ENCODE assay signal across 8 cellular contexts in the genomic region with DNA sequence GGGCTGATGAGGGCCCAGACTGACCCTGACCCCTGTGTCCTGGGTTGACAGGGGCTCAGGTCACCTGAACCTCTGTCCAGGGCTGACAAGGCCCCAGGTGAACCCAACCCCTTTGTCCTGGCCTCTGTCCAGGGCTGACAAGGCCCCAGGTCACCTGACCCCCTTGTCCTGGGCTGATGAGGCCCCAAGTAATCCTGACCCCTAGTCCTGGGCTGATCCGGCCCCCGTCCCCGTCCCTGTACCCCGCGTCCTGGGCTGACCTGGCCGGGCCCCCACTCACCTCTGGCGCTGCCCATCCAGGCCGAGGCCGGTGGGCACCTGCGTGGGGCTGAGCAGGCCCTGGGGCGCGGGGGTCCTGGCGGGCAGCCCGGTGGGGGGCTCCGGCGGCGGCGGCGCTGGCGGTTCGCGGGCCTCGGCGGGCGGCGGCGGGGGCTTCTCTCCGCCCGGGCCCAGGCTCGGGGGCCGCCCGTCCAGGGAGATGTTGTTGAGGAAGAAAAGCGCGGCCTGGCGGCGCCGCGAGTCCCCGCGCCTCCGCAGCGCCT. TPM values are rescaled to one million over a fixed set of nuclear protein-coding genes. Genes with fewer than 3 reads are reported as not detected.
DNase-seq lines count a peak whose midpoint lies in the region; ATAC-seq and TF ChIP-seq lines count a peak whose summit lies in the region.

No MANE protein-coding gene starts in this region.

- DNase-seq in chondrocyte (ENCODE audit: low spot score): no peak
- no peak for DNase-seq in natural killer cell
- no peak for DNase-seq in dedifferentiated amniotic fluid mesenchymal stem cell (ENCODE audit: extremely low spot score)
- no peak for DNase-seq in middle frontal gyrus (ENCODE audit: extremely low spot score, low spot score)

- no peaks in the 10 kb centered on the region for H3K36me3 Mint-ChIP-seq in chondrocyte (ENCODE audit: low read depth)
- H3K36me3 Mint-ChIP-seq in natural killer cell: no peaks in the 10 kb centered on the region

- TF ChIP-seq CTCF in chondrocyte (IDR thresholded peaks at IDR 0.05) (no peak), natural killer cell (IDR thresholded peaks at IDR 0.05) (no peak)

- peaks cover 11% of the 10 kb centered on the region for H3K4me1 Mint-ChIP-seq in chondrocyte (ENCODE audit: low read depth)
- peaks cover 10 to 35% of the 10 kb centered on the region in 2 donors for H3K4me1 Mint-ChIP-seq in natural killer cell

- intact Hi-C loops in natural killer cell (cut with micrococcal nuclease): no loop called here

- H3K4me3 Mint-ChIP-seq in chondrocyte (ENCODE audit: unreplicated experiment) (peak overlapping the region; percentile 65), natural killer cell (peak overlapping the region; percentile 56)

- ATAC-seq in GM18867 (IDR thresholded peaks at IDR 0.05; ENCODE audit: unreplicated experiment): peak; percentile 20
- ATAC-seq in HG03565 (IDR thresholded peaks at IDR 0.05; ENCODE audit: unreplicated experiment): peak; percentile 0
- no peak for ATAC-seq in natural killer cell
- ATAC-seq in HG02884 (IDR thresholded peaks at IDR 0.05; ENCODE audit: unreplicated experiment): no peak
- no peak for ATAC-seq in HG03139 (IDR thresholded peaks at IDR 0.05; ENCODE audit: unreplicated experiment)

- H3K27ac Mint-ChIP-seq in chondrocyte (ENCODE audit: unreplicated experiment) (no peak overlapping the region), natural killer cell (peak overlapping the region in 1 of 2 donors; percentile 84)

- no peaks in the 10 kb centered on the region for H3K9me3 Mint-ChIP-seq in chondrocyte (ENCODE audit: low read depth)
- no peaks in the 10 kb centered on the region for H3K9me3 Mint-ChIP-seq in natural killer cell

- H3K27me3 Mint-ChIP-seq in chondrocyte (ENCODE audit: low read depth): no peaks in the 10 kb centered on the region
- no peaks in the 10 kb centered on the region for H3K27me3 Mint-ChIP-seq in natural killer cell (ENCODE audit: low read depth in 2 of 2)

RNA-seq across cellular contexts. Expression of gene CABLES2, which starts 0.4 kb away (rescaled TPM):
- total RNA-seq in chondrocyte (6.4 to 7.8 TPM (median 6.5 TPM) in 3 replicates), natural killer cell (1 to 10 TPM; 8.0 to 9.3 (median 8.4) TPM)

RNA-seq across cellular contexts. Expression of gene RPS21, which starts 19.8 kb away (rescaled TPM):
- total RNA-seq in chondrocyte: 830 to 911 TPM (median 873 TPM) in 3 replicates
- total RNA-seq in natural killer cell: 1,000 to 10,000 TPM in 2 of 3 donors, 100 to 1,000 TPM in 1; 887 to 1,244 (median 1,112) TPM

RNA-seq across cellular contexts. Expression of gene RBBP8NL, which starts 20.6 kb away (rescaled TPM):
- total RNA-seq in chondrocyte (not detected in 3 replicates), natural killer cell (not detected)

RNA-seq across cellular contexts. Expression of gene LAMA5, which starts 39.6 kb away (rescaled TPM):
- total RNA-seq in chondrocyte (156 to 368 TPM (median 355 TPM) in 3 replicates), natural killer cell (1 to 10 TPM; 1.0 to 4.3 (median 1.4) TPM)

Comparison
In these comparisons a context has a peak if more than half of its experiments do, and no peak if none do; other contexts are left out.
1. ATAC-seq: peak in GM18867 (single experiment) and HG03565 (single experiment); none in natural killer cell (0 of 3), HG02884 (single experiment) and HG03139 (single experiment).